Comparison of ENCODE assay signal across 13 cellular contexts in genomic region chr7:135236727-135237126, GRCh38. TPM values are rescaled to one million over a fixed set of nuclear protein-coding genes. Genes with fewer than 3 reads are reported as not detected.
DNase-seq lines count a peak whose midpoint lies in the region; ATAC-seq and TF ChIP-seq lines count a peak whose summit lies in the region.
"Had no signal": no experiment of that assay in that cellular context is flagged by ENCODE, and none has a peak within 500 bp of the region (broad histone marks: within the 10 kb centered on the region; RNA-seq: fewer than 3 reads in every experiment).

No MANE protein-coding gene starts in this region.

- H3K4me1 ChIP-seq in OCI-LY7 (ENCODE audit: insufficient read depth, low read length, poor library complexity, severe bottlenecking): no peaks in the 10 kb centered on the region
- no peaks in the 10 kb centered on the region for H3K4me1 ChIP-seq in neural progenitor cell
- H3K4me1 ChIP-seq: SJSA1 had no signal

- intact Hi-C loops in OCI-LY7 (cut with micrococcal nuclease; ENCODE audit: unreplicated experiment): no loop called here
- intact Hi-C loops in activated T-helper 2 cell treated with anti-CD3 and anti-CD28 coated beads, Interferon-gamma antibody, Interleukin-2, Interleukin-4, amounts not matched to agents 10 μg/mL and 5 μg/mL and 100 μg/mL, durations not matched to agents 14 hours and 24 hours and 36 hours (cut with micrococcal nuclease): no loop called here

- H2AFZ ChIP-seq in OCI-LY7 (ENCODE audit: low read length): no peak overlapping the region
- no peak overlapping the region for H2AFZ ChIP-seq in neural progenitor cell (replicated peaks)

- no peaks in the 10 kb centered on the region for H3K9me3 ChIP-seq in OCI-LY7 (ENCODE audit: low read length)
- H3K9me3 ChIP-seq in neural progenitor cell (ENCODE audit: low read depth): no peaks in the 10 kb centered on the region
- H3K9me3 ChIP-seq: SJSA1 had no signal

- BruUV-seq in OCI-LY7 (replicated peaks; lab: Mats Ljungman, UMichigan): no TSS peak

- H3K4me1 Mint-ChIP-seq in activated T-helper 2 cell treated with anti-CD3 and anti-CD28 coated beads, Interferon-gamma antibody, Interleukin-2, Interleukin-4, amounts not matched to agents 10 μg/mL and 5 μg/mL and 100 μg/mL, durations not matched to agents 14 hours and 24 hours and 36 hours (ENCODE audit: low read depth): peaks cover 10% of the 10 kb centered on the region
- peaks cover 4% of the 10 kb centered on the region for H3K4me1 Mint-ChIP-seq in neural progenitor cell

- no peaks in the 10 kb centered on the region; the same call in 1 of the 2 replicates for H3K9me2 ChIP-seq in OCI-LY7 (ENCODE audit: insufficient read depth, low read length)

- H3F3A ChIP-seq in neural progenitor cell (ENCODE audit: low read depth): no peaks in the 10 kb centered on the region

- H3K36me3 ChIP-seq in OCI-LY7 (ENCODE audit: insufficient read depth, low read length): no peaks in the 10 kb centered on the region
- H3K36me3 ChIP-seq in neural progenitor cell: no peaks in the 10 kb centered on the region
- H3K36me3 ChIP-seq: SJSA1 had no signal

- TF ChIP-seq CTCF in OCI-LY7 (conservative IDR thresholded peaks at IDR 0.05; ENCODE audit: low read length) (no peak), neural progenitor cell (IDR thresholded peaks at IDR 0.05) (no peak)

- peak; percentile 22 for DNase-seq in CD1c-positive myeloid dendritic cell (ENCODE audit: extremely low spot score)
- DNase-seq in OCI-LY7 (ENCODE audit: low spot score): peak; percentile 7
- no peak for DNase-seq in activated T-helper 2 cell treated with anti-CD3 and anti-CD28 coated beads, Interferon-gamma antibody, Interleukin-2, Interleukin-4, amounts not matched to agents 10 μg/mL and 5 μg/mL and 100 μg/mL, durations not matched to agents 14 hours and 24 hours and 36 hours (ENCODE audit: low spot score)
- DNase-seq in neural progenitor cell (ENCODE audit: low spot score): no peak
- DNase-seq in stimulated activated CD4-positive, alpha-beta T cell treated with anti-CD3 and anti-CD28 coated beads, Interleukin-12 subunit alpha, Interleukin-12 subunit beta, amount 100 ng/mL, for 4 hours: no peak
- DNase-seq: activated T-cell treated with anti-CD3 and anti-CD28 coated beads, Interleukin-2, amount 50 U/mL, for 4 hours; CD4-positive, CD25-positive, alpha-beta regulatory T cell; dermis blood vessel endothelial cell; NCI-H1436 had no signal

- H3K9me3 Mint-ChIP-seq in activated T-helper 2 cell treated with anti-CD3 and anti-CD28 coated beads, Interferon-gamma antibody, Interleukin-2, Interleukin-4, amounts not matched to agents 10 μg/mL and 5 μg/mL and 100 μg/mL, durations not matched to agents 14 hours and 24 hours and 36 hours: peaks cover 3% of the 10 kb centered on the region
- no peaks in the 10 kb centered on the region for H3K9me3 Mint-ChIP-seq in neural progenitor cell
- H3K9me3 Mint-ChIP-seq: activated T-cell treated with anti-CD3 and anti-CD28 coated beads, Interleukin-2, amount 50 U/mL, for 4 hours had no signal

- no peaks in the 10 kb centered on the region for H3K27me3 ChIP-seq in neural progenitor cell
- H3K27me3 ChIP-seq: SJSA1 had no signal

- H3K27me3 Mint-ChIP-seq in activated T-helper 2 cell treated with anti-CD3 and anti-CD28 coated beads, Interferon-gamma antibody, Interleukin-2, Interleukin-4, amounts not matched to agents 10 μg/mL and 5 μg/mL and 100 μg/mL, durations not matched to agents 14 hours and 24 hours and 36 hours (ENCODE audit: low read depth): peaks cover 9% of the 10 kb centered on the region
- H3K27me3 Mint-ChIP-seq in neural progenitor cell (ENCODE audit: insufficient read depth, low read depth): peaks cover 10% of the 10 kb centered on the region

- CTCF ChIA-PET in OCI-LY7 (lab: Charles Lee; ENCODE audit: unreplicated experiment): no interaction called here

- POLR2A ChIA-PET in OCI-LY7 (lab: Charles Lee): interaction anchor here (0.6 to 1.3 kb wide), 3 partner anchors 9 to 12 kb away, joined by 3 to 5 read pairs (median 3); no protein-coding TSS in a partner anchor

- H3K4me3 Mint-ChIP-seq in activated T-helper 2 cell treated with anti-CD3 and anti-CD28 coated beads, Interferon-gamma antibody, Interleukin-2, Interleukin-4, amounts not matched to agents 10 μg/mL and 5 μg/mL and 100 μg/mL, durations not matched to agents 14 hours and 24 hours and 36 hours (ENCODE audit: low read depth): no peak overlapping the region
- H3K4me3 Mint-ChIP-seq in neural progenitor cell: no peak overlapping the region
- H3K4me3 Mint-ChIP-seq: activated T-cell treated with anti-CD3 and anti-CD28 coated beads, Interleukin-2, amount 50 U/mL, for 4 hours; CD4-positive, CD25-positive, alpha-beta regulatory T cell had no signal

- ATAC-seq in GM19328 (IDR thresholded peaks at IDR 0.05; ENCODE audit: unreplicated experiment): peak; percentile 75
- ATAC-seq in HG02884 (IDR thresholded peaks at IDR 0.05; ENCODE audit: unreplicated experiment): peak; percentile 80
- ATAC-seq in SK-N-SH treated with all-trans-retinoic acid at 6 μM for 48 hours: no peak
- ATAC-seq: activated T-cell treated with anti-CD3 and anti-CD28 coated beads, Interleukin-2, amount 50 U/mL, for 4 hours had no signal

- H3K4me3 ChIP-seq in OCI-LY7 (ENCODE audit: low read depth, low read length, poor library complexity, severe bottlenecking): no peak overlapping the region
- no peak overlapping the region for H3K4me3 ChIP-seq in neural progenitor cell
- H3K4me3 ChIP-seq: SJSA1 had no signal

- H3K36me3 Mint-ChIP-seq in activated T-helper 2 cell treated with anti-CD3 and anti-CD28 coated beads, Interferon-gamma antibody, Interleukin-2, Interleukin-4, amounts not matched to agents 10 μg/mL and 5 μg/mL and 100 μg/mL, durations not matched to agents 14 hours and 24 hours and 36 hours (ENCODE audit: low read depth): no peaks in the 10 kb centered on the region
- H3K36me3 Mint-ChIP-seq in neural progenitor cell: no peaks in the 10 kb centered on the region
- H3K36me3 Mint-ChIP-seq: CD4-positive, CD25-positive, alpha-beta regulatory T cell had no signal

- H3K4me2 ChIP-seq in OCI-LY7 (ENCODE audit: low read length): no peak overlapping the region
- H3K4me2 ChIP-seq in neural progenitor cell: no peak overlapping the region

- no peak overlapping the region for H3K27ac ChIP-seq in OCI-LY7 (ENCODE audit: low read depth, low read length, poor library complexity, severe bottlenecking)
- no peak overlapping the region for H3K27ac ChIP-seq in neural progenitor cell
- H3K27ac ChIP-seq: SJSA1 had no signal

- H4K20me1 ChIP-seq in OCI-LY7 (ENCODE audit: insufficient read depth, low read length) (no peaks in the 10 kb centered on the region), neural progenitor cell (ENCODE audit: low read depth) (no peaks in the 10 kb centered on the region)

- no peak overlapping the region for H3K9ac ChIP-seq in neural progenitor cell

- no peak overlapping the region for H3K27ac Mint-ChIP-seq in activated T-helper 2 cell treated with anti-CD3 and anti-CD28 coated beads, Interferon-gamma antibody, Interleukin-2, Interleukin-4, amounts not matched to agents 10 μg/mL and 5 μg/mL and 100 μg/mL, durations not matched to agents 14 hours and 24 hours and 36 hours
- H3K27ac Mint-ChIP-seq in neural progenitor cell: no peak overlapping the region
- H3K27ac Mint-ChIP-seq: CD4-positive, CD25-positive, alpha-beta regulatory T cell had no signal

- no peaks in the 10 kb centered on the region for H3K79me2 ChIP-seq in OCI-LY7 (ENCODE audit: insufficient read depth, low read depth, low read length)
- no peaks in the 10 kb centered on the region for H3K79me2 ChIP-seq in neural progenitor cell (ENCODE audit: low read depth)

TF ChIP-seq in SK-N-SH treated with all-trans-retinoic acid at 6 μM for 48 hours, 23 proteins besides CTCF, POLR2A, EP300 and RAD21 (continues in another document):
- no peak for TF ChIP-seq ISL1 (CRISPR knock-in tag; IDR thresholded peaks at IDR 0.05)
- TF ChIP-seq POU6F1 (CRISPR knock-in tag; IDR thresholded peaks at IDR 0.05; ENCODE audit: borderline replicate concordance, low read depth): no peak
- no peak for TF ChIP-seq PPARA (CRISPR knock-in tag; IDR thresholded peaks at IDR 0.05; ENCODE audit: borderline replicate concordance)

RNA-seq across cellular contexts. Expression of gene STRA8, which starts 3.1 kb away (rescaled TPM):
- not detected in 2 replicates for total RNA-seq in OCI-LY7 (2014; rRNA removed; shearing (Covaris generic))
- not detected in 2 replicates for total RNA-seq in OCI-LY7 (2022)
- total RNA-seq in activated T-helper 2 cell treated with anti-CD3 and anti-CD28 coated beads, Interferon-gamma antibody, Interleukin-2, Interleukin-4, amounts not matched to agents 10 μg/mL and 5 μg/mL and 100 μg/mL, durations not matched to agents 14 hours and 24 hours and 36 hours: not detected in 2 replicates
- not detected in 2 replicates for total RNA-seq in neural progenitor cell (ENCODE audit: low replicate concordance)
- total RNA-seq: activated T-cell treated with anti-CD3 and anti-CD28 coated beads, Interleukin-2, amount 50 U/mL, for 4 hours; CD4-positive, CD25-positive, alpha-beta regulatory T cell; dermis blood vessel endothelial cell; SJSA1 had no signal

RNA-seq across cellular contexts. Expression of gene WDR91, which starts 25.4 kb away (rescaled TPM):
- total RNA-seq in OCI-LY7 (2014; rRNA removed; shearing (Covaris generic)): 12.5 and 13.6 TPM in 2 replicates
- total RNA-seq in OCI-LY7 (2022) (17.1 and 24.7 TPM in 2 replicates), neural progenitor cell (ENCODE audit: low replicate concordance) (5.4 and 7.2 TPM in 2 replicates)
- total RNA-seq in activated T-helper 2 cell treated with anti-CD3 and anti-CD28 coated beads, Interferon-gamma antibody, Interleukin-2, Interleukin-4, amounts not matched to agents 10 μg/mL and 5 μg/mL and 100 μg/mL, durations not matched to agents 14 hours and 24 hours and 36 hours: 19.2 and 22.6 TPM in 2 replicates

Comparison
In these comparisons a context has a peak if more than half of its experiments do, and no peak if none do; other contexts are left out.
1. DNase-seq: peak in CD1c-positive myeloid dendritic cell (single experiment) and OCI-LY7 (single experiment); none in activated T-helper 2 cell treated with anti-CD3 and anti-CD28 coated beads, Interferon-gamma antibody, Interleukin-2, Interleukin-4, amounts not matched to agents 10 μg/mL and 5 μg/mL and 100 μg/mL, durations not matched to agents 14 hours and 24 hours and 36 hours (single experiment), neural progenitor cell (single experiment) and stimulated activated CD4-positive, alpha-beta T cell treated with anti-CD3 and anti-CD28 coated beads, Interleukin-12 subunit alpha, Interleukin-12 subunit beta, amount 100 ng/mL, for 4 hours (single experiment).